In the genomic region with DNA sequence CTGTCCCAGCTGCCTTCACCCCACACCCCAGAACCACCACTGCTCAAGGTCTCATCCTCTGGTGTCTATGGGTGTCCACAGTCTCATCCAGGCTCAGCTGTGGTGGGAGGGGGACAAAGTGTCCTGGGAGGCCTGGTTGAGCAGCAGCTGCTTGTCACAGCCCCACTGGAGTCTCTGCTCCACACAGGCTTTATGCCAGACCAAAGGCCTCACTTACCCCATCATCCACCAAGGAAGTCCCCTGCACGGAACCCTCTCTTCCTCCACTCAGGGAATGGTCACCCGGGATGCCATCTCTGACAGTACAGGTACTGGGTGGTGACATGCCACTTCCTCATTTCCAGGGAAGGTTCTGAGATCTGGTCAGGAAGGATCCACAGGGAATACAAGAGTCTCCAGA, we compare ENCODE assay signal across 20 cellular contexts.
"Had no signal": no experiment of that assay in that cellular context is flagged by ENCODE, and none has a peak within 500 bp of the region (broad histone marks: within the 10 kb centered on the region; RNA-seq: fewer than 3 reads in every experiment).

No MANE protein-coding gene starts in this region.

- DNase-seq: heart right ventricle; kidney; left ventricle myocardium inferior; midbrain; mucosa of descending colon; naive thymus-derived CD8-positive, alpha-beta T cell; nucleus accumbens; psoas muscle; stimulated activated CD4-positive, alpha-beta T cell treated with anti-CD3 and anti-CD28 coated beads, Interleukin-4, amount 100 ng/mL, for 24 hours; stimulated activated naive CD4-positive, alpha-beta T cell; trophoblast cell; upper lobe of right lung had no signal

- H3K4me1 ChIP-seq: heart right ventricle, left ventricle myocardium inferior, parathyroid adenoma, psoas muscle, right lobe of liver, suprapubic skin, tibial artery, upper lobe of right lung had no signal

- ATAC-seq: heart right ventricle; mucosa of descending colon; naive thymus-derived CD8-positive, alpha-beta T cell; psoas muscle; right lobe of liver; stimulated activated effector memory CD8-positive, alpha-beta T cell treated with anti-CD3 and anti-CD28 coated beads, Interleukin-12 subunit alpha, Interleukin-12 subunit beta, amount 100 ng/mL, for 72 hours; upper lobe of right lung had no signal

- H3K9me3 ChIP-seq: right lobe of liver, thoracic aorta, upper lobe of right lung had no signal

- H3K36me3 ChIP-seq: heart right ventricle, left ventricle myocardium inferior, right lobe of liver, suprapubic skin, thoracic aorta, tibial artery, upper lobe of right lung had no signal

- H3K27ac ChIP-seq: heart right ventricle, hepatocyte, left ventricle myocardium inferior, parathyroid adenoma, psoas muscle, right lobe of liver, skin epidermis, suprapubic skin, thoracic aorta, tibial artery, upper lobe of right lung had no signal

- H3K4me3 ChIP-seq: heart right ventricle, hepatocyte, left ventricle myocardium inferior, mucosa of descending colon, psoas muscle, right lobe of liver, skin epidermis, suprapubic skin, thoracic aorta, tibial artery, upper lobe of right lung had no signal

- H3K27me3 ChIP-seq: heart right ventricle, hepatocyte, right lobe of liver, suprapubic skin, tibial artery, upper lobe of right lung had no signal
